ENCODE assay signal across 8 cellular contexts in the genomic region with DNA sequence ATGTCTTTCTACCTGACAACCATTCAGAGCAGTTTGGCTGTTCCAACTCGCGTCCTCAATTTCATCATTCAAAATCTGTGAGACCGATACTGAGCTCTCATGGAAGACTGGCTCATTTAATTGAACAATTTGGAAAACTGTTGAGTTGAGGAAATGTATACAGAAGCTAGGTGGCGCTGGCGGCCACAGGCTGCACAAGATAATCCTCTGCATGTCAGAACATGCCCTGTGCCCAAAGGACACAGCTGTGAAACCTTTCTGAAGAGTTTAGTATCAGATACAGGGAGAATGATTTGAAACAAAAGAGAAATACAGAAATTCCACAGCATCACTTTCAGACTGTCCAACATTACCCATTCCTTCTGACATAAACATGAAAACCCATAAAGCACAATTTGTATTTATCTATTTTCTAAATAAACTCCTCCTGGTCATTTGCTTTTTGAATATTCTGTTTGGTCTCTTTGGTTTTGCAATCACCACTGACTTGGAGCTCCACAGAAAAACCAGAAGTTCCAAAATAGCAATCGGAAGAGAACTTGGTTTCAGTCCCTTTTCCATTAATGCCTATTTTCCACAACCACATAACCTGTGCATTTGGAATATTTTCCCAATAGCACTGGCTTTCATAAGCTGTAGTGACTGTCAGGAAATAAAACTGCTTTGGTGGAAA.
DNase-seq lines count a peak whose midpoint lies in the region; ATAC-seq, FAIRE-seq and TF ChIP-seq lines count a peak whose summit lies in the region.

No MANE protein-coding gene starts in this region.

- intact Hi-C loops in colonic mucosa (cut with DNase I) = loop anchor here (5.0 to 10.0 kb wide), 3 partner anchors 540 to 1015 kb away; no protein-coding TSS in a partner anchor

- H3K4me1 Mint-ChIP-seq in stimulated activated naive CD8-positive, alpha-beta T cell treated with anti-CD3 and anti-CD28 coated beads, Interleukin-15, Interleukin-2, amounts not matched to agents 100 ng/mL and 50 ng/mL, for 24 hours (ENCODE audit: low read depth) = peaks cover 19% of the 10 kb centered on the region

- H3K4me3 ChIP-seq in HFF-Myc (replicated peaks; ENCODE audit: low read depth, low read length) = no peak overlapping the region
- no peak overlapping the region for H3K4me3 ChIP-seq in colonic mucosa

- H3K27ac Mint-ChIP-seq in stimulated activated naive CD8-positive, alpha-beta T cell treated with anti-CD3 and anti-CD28 coated beads, Interleukin-15, Interleukin-2, amounts not matched to agents 100 ng/mL and 50 ng/mL, for 24 hours = peak overlapping the region; percentile 21

- H3K9ac ChIP-seq in colonic mucosa (ENCODE audit: low read depth in 2 of 2, low read length in 2 of 2) = no peak overlapping the region

- no peaks in the 10 kb centered on the region for H3K36me3 ChIP-seq in colonic mucosa

- no peaks in the 10 kb centered on the region for H3K27me3 ChIP-seq in colonic mucosa

- DNase-seq in stimulated activated CD4-positive, alpha-beta T cell treated with anti-CD3 and anti-CD28 coated beads, Interleukin-12 subunit alpha, Interleukin-12 subunit beta, amount 100 ng/mL, for 48 hours (ENCODE audit: low read depth in 2 of 3, low spot score in 1 of 3) = peak in 2 of 3 donors; percentile 0 to 16
- no peak for DNase-seq in stimulated activated CD4-positive, alpha-beta T cell treated with anti-CD3 and anti-CD28 coated beads, Interleukin-4, amount 100 ng/mL, for 1 hour
- DNase-seq in HFF-Myc (ENCODE audit: extremely low read depth, low read depth) (peak; percentile 79), M059J (ENCODE audit: low read depth) (peak; percentile 67), RCC 7860 (ENCODE audit: low spot score) (peak; percentile 67), colonic mucosa (peak; percentile 75), left lobe of liver (ENCODE audit: low spot score) (peak; percentile 67)

- no peaks in the 10 kb centered on the region for H3K4me1 ChIP-seq in colonic mucosa

- H3K27me3 Mint-ChIP-seq in stimulated activated naive CD8-positive, alpha-beta T cell treated with anti-CD3 and anti-CD28 coated beads, Interleukin-15, Interleukin-2, amounts not matched to agents 100 ng/mL and 50 ng/mL, for 24 hours = peaks cover 5% of the 10 kb centered on the region

- H3K36me3 Mint-ChIP-seq in stimulated activated naive CD8-positive, alpha-beta T cell treated with anti-CD3 and anti-CD28 coated beads, Interleukin-15, Interleukin-2, amounts not matched to agents 100 ng/mL and 50 ng/mL, for 24 hours (ENCODE audit: low read depth) = no peaks in the 10 kb centered on the region

- TF ChIP-seq CTCF in HFF-Myc (IDR thresholded peaks at IDR 0.05; ENCODE audit: low read depth, low read length, missing control alignments) (peak; percentile 86), colonic mucosa (IDR thresholded peaks at IDR 0.05) (peak; percentile 75)

- H3K9me3 ChIP-seq in colonic mucosa = no peaks in the 10 kb centered on the region

- FAIRE-seq in RCC 7860 (lab: Jason Lieb, UNC) = peak; percentile 66

- no peaks in the 10 kb centered on the region for H3K9me3 Mint-ChIP-seq in stimulated activated naive CD8-positive, alpha-beta T cell treated with anti-CD3 and anti-CD28 coated beads, Interleukin-15, Interleukin-2, amounts not matched to agents 100 ng/mL and 50 ng/mL, for 24 hours

- peak; percentile 98 for ATAC-seq in left lobe of liver

- H3K4me3 Mint-ChIP-seq in stimulated activated naive CD8-positive, alpha-beta T cell treated with anti-CD3 and anti-CD28 coated beads, Interleukin-15, Interleukin-2, amounts not matched to agents 100 ng/mL and 50 ng/mL, for 24 hours = no peak overlapping the region

- no peak overlapping the region for H3K27ac ChIP-seq in colonic mucosa
